ENCODE assay signal across 25 cellular contexts in the genomic region with DNA sequence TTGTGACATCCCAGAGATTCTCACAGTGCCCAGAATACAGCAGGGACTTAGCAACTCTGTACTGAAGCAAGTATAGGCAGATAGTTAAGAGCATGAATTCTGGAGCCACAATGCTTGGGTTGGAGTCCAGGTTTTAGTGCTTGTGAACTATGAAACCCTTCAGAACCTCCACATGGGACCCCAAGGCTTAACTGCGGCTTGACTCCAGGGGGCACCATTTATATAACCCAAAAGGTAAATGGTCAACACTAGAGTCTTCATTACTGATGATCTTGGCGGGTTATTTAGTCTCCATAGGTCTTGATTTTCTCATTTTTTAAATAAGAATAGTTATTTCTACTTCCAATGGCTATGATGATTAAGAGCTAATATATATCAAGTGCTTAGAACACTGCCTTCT.
DNase-seq lines count a peak whose midpoint lies in the region; ATAC-seq and TF ChIP-seq lines count a peak whose summit lies in the region.
"Had no signal": no experiment of that assay in that cellular context is flagged by ENCODE, and none has a peak within 500 bp of the region (broad histone marks: within the 10 kb centered on the region; RNA-seq: fewer than 3 reads in every experiment).

No MANE protein-coding gene starts in this region.

- TF ChIP-seq POLR2A in upper lobe of left lung (IDR thresholded peaks at IDR 0.05), result no peak

- 90 to 100% methylated on average over 1 to 2 of the region's 2 CpGs for WGBS in endodermal cell (ENCODE audit: insufficient coverage in 1 of 2, insufficient read length in 1 of 2), 2 experiments
- 75 to 82% methylated on average over 2 of the region's 2 CpGs for WGBS in upper lobe of left lung, 2 donors

- H3K4me3 Mint-ChIP-seq in endodermal cell (no peak overlapping the region), mesothelial cell of epicardium (no peak overlapping the region)
- H3K4me3 Mint-ChIP-seq: B cell; CD4-positive, CD25-positive, alpha-beta regulatory T cell; IgD-negative memory B cell had no signal

- H3K36me3 ChIP-seq in endodermal cell (ENCODE audit: control insufficient read depth, insufficient read depth, low read length), result no peaks in the 10 kb centered on the region
- no peaks in the 10 kb centered on the region for H3K36me3 ChIP-seq in upper lobe of left lung
- H3K36me3 ChIP-seq: Peyer's patch had no signal

- ATAC-seq in upper lobe of left lung (ENCODE audit: low FRiP score in 2 of 2), result no peak

- H3K9me3 Mint-ChIP-seq in endodermal cell, result no peaks in the 10 kb centered on the region
- H3K9me3 Mint-ChIP-seq in mesothelial cell of epicardium, result peaks cover 17% of the 10 kb centered on the region

- H3K27me3 Mint-ChIP-seq in endodermal cell (ENCODE audit: insufficient read depth) (peaks cover 5% of the 10 kb centered on the region), mesothelial cell of epicardium (ENCODE audit: low read depth) (peaks cover 16% of the 10 kb centered on the region)
- H3K27me3 Mint-ChIP-seq: B cell; CD4-positive, CD25-positive, alpha-beta regulatory T cell; IgD-negative memory B cell had no signal

- H3K27ac ChIP-seq in endodermal cell (ENCODE audit: low read depth, low read length), result no peak overlapping the region
- no peak overlapping the region for H3K27ac ChIP-seq in upper lobe of left lung
- H3K27ac ChIP-seq: 22Rv1, HL-60, KMS-11, Peyer's patch, SK-N-MC had no signal

- H3K27ac Mint-ChIP-seq in endodermal cell, result no peak overlapping the region
- no peak overlapping the region for H3K27ac Mint-ChIP-seq in mesothelial cell of epicardium
- H3K27ac Mint-ChIP-seq: B cell; CD4-positive, CD25-positive, alpha-beta regulatory T cell; IgD-negative memory B cell had no signal

- peak; percentile 6 for DNase-seq in DMS 273 (lab: John Stamatoyannopoulos, UW; ENCODE audit: unreplicated experiment)
- no peak for DNase-seq in DMS 273 treated with DMSO at 0.1 percent for 48 hours (lab: John Stamatoyannopoulos, UW)
- peak; percentile 66 for DNase-seq in NCI-H146 treated with DMSO at 0.1 percent for 48 hours (lab: John Stamatoyannopoulos, UW; ENCODE audit: unreplicated experiment)
- DNase-seq in endodermal cell, result peak; percentile 50
- DNase-seq in upper lobe of left lung, result no peak
- DNase-seq in stimulated activated CD4-positive, alpha-beta T cell treated with anti-CD3 and anti-CD28 coated beads, Interleukin-4, amount 100 ng/mL, for 1 hour, result no peak
- DNase-seq in T1000 (lab: John Stamatoyannopoulos, UW), result no peak
- DNase-seq in mesothelial cell of epicardium (ENCODE audit: low spot score in 2 of 2, unreplicated experiment in 2 of 2), result no peak
- DNase-seq: CD4-positive, CD25-positive, alpha-beta regulatory T cell; DMS53; HCEC 1CT; NCI-H1092; NCI-H1417 treated with DMSO at 0.1 percent for 48 hours; NCI-H187 treated with DMSO at 0.1 percent for 48 hours; NCI-H2107; NCI-H524; NK-92 treated with Interleukin-12 subunit alpha and Interleukin-12 subunit beta, amount 100 ng/mL, for 24 hours; Peyer's patch; SHP77 treated with DMSO at 0.1 percent for 48 hours had no signal

- TF ChIP-seq CTCF in endodermal cell (conservative IDR thresholded peaks at IDR 0.05), result peak; percentile 47
- no peak for TF ChIP-seq CTCF in upper lobe of left lung (IDR thresholded peaks at IDR 0.05)
- TF ChIP-seq CTCF in mesothelial cell of epicardium (IDR thresholded peaks at IDR 0.05; ENCODE audit: unreplicated experiment), result no peak

- H3K4me1 Mint-ChIP-seq in endodermal cell (no peaks in the 10 kb centered on the region), mesothelial cell of epicardium (peaks cover 8% of the 10 kb centered on the region)
- H3K4me1 Mint-ChIP-seq: B cell; CD4-positive, CD25-positive, alpha-beta regulatory T cell; IgD-negative memory B cell had no signal

- H3K27me3 ChIP-seq in endodermal cell (ENCODE audit: control insufficient read depth, insufficient read depth, low read length, poor library complexity, severe bottlenecking) (no peaks in the 10 kb centered on the region), upper lobe of left lung (no peaks in the 10 kb centered on the region)
- H3K27me3 ChIP-seq: Peyer's patch had no signal

- H3K9me3 ChIP-seq in endodermal cell (ENCODE audit: control insufficient read depth, low read length), result no peaks in the 10 kb centered on the region
- H3K9me3 ChIP-seq in upper lobe of left lung, result no peaks in the 10 kb centered on the region
- H3K9me3 ChIP-seq: Peyer's patch had no signal

- H3K9ac ChIP-seq in endodermal cell (ENCODE audit: extremely low read depth, low read length, poor library complexity, severe bottlenecking), result no peak overlapping the region
- H3K9ac ChIP-seq: KMS-11 had no signal

- H3K36me3 Mint-ChIP-seq in endodermal cell (ENCODE audit: low read depth), result no peaks in the 10 kb centered on the region
- no peaks in the 10 kb centered on the region for H3K36me3 Mint-ChIP-seq in mesothelial cell of epicardium
- H3K36me3 Mint-ChIP-seq: CD4-positive, CD25-positive, alpha-beta regulatory T cell; IgD-negative memory B cell had no signal

- H3K4me1 ChIP-seq in endodermal cell (ENCODE audit: control insufficient read depth, insufficient read depth, low read length), result no peaks in the 10 kb centered on the region
- no peaks in the 10 kb centered on the region for H3K4me1 ChIP-seq in upper lobe of left lung
- H3K4me1 ChIP-seq: Peyer's patch had no signal

- no peak overlapping the region for H3K4me3 ChIP-seq in endodermal cell (ENCODE audit: low read length)
- H3K4me3 ChIP-seq in upper lobe of left lung, result no peak overlapping the region
- H3K4me3 ChIP-seq: Peyer's patch, SK-N-MC had no signal

- TF ChIP-seq EP300 in upper lobe of left lung (IDR thresholded peaks at IDR 0.05), result no peak

Comparison
In these comparisons a context has a peak if more than half of its experiments do, and no peak if none do; other contexts are left out.
1. DNase-seq: peak in DMS 273 (single experiment), NCI-H146 treated with DMSO at 0.1 percent for 48 hours (single experiment) and endodermal cell (single experiment); none in DMS 273 treated with DMSO at 0.1 percent for 48 hours (single experiment), upper lobe of left lung (0 of 2), stimulated activated CD4-positive, alpha-beta T cell treated with anti-CD3 and anti-CD28 coated beads, Interleukin-4, amount 100 ng/mL, for 1 hour (single experiment), T1000 (single experiment) and mesothelial cell of epicardium (0 of 2).